Comparison of ENCODE assay signal across 35 cellular contexts in the genomic region with DNA sequence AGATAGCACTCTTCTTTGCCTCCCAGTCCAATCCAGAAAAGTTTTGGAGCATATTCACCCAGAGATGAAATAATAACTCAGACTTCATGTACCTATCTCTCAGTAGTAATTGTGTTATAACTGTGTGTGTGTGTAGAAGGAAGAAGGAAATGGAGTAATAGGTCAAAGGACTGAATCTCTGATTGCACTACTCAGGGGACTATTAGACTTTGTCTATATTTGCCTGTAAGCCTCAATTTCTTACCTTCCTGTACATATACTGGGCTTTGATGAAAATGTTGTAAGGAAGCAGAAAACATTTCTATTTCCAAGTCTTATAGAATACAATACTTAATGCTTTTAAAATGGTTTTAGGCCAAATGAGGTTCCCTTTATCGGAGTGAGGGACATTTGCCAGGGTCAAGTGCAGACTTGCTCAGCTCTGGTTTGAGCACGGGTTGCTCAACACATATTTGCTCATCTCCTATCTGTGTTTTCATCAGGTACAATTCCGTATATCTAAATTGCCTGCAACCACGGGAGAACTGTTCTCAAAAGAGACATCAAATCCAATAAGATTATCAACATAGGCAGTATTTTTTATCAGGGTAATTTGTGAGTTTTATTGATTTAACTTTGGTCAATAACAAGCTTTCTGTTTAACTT. TPM values are rescaled to one million over a fixed set of nuclear protein-coding genes. Genes with fewer than 3 reads are reported as not detected.
A peak's percentile ranks its signal among the peaks of the same experiment; 100 is the strongest.
DNase-seq lines count a peak whose midpoint lies in the region; ATAC-seq, FAIRE-seq and TF ChIP-seq lines count a peak whose summit lies in the region.
"Had no signal": no experiment of that assay in that cellular context is flagged by ENCODE, and none has a peak within 500 bp of the region (broad histone marks: within the 10 kb centered on the region; RNA-seq: fewer than 3 reads in every experiment).

No MANE protein-coding gene starts in this region.

- no peaks in the 10 kb centered on the region for H3K27me3 Mint-ChIP-seq in MCF 10A (ENCODE audit: insufficient read depth, unreplicated experiment)
- H3K27me3 Mint-ChIP-seq: activated naive CD8-positive, alpha-beta T cell treated with anti-CD3 and anti-CD28 coated beads, Interleukin-2, amount 10 ng/mL, durations not matched to agents 7 days and 5 days had no signal

- no peak overlapping the region for H3K4me3 ChIP-seq in breast epithelium
- H3K4me3 ChIP-seq in bronchial epithelial cell (ENCODE audit: low read depth, low read length): no peak overlapping the region
- no peak overlapping the region for H3K4me3 ChIP-seq in liver (ENCODE audit: low read depth in 1 of 3, low read length in 3 of 3)
- H3K4me3 ChIP-seq: esophagus muscularis mucosa, heart right ventricle, Peyer's patch, upper lobe of left lung had no signal

- peak in 1 of 2 donors; percentile 16 for TF ChIP-seq RAD21 in liver (IDR thresholded peaks at IDR 0.05)

- intact Hi-C loops in MCF 10A (cut with micrococcal nuclease) (no loop called here), breast epithelium (cut with DNase I; ENCODE audit: low total_unique reads) (no loop called here), posterior cingulate gyrus (cut with DNase I) (no loop called here)

- H3K4me1 ChIP-seq in breast epithelium (no peaks in the 10 kb centered on the region), liver (ENCODE audit: control insufficient read depth in 4 of 4, insufficient read depth in 4 of 4, low read length in 3 of 4) (peaks cover 1 to 14% (median 7%) of the 10 kb centered on the region in 4 donors)
- H3K4me1 ChIP-seq: esophagus muscularis mucosa, heart right ventricle, upper lobe of left lung had no signal

- H3K9me3 ChIP-seq in breast epithelium (no peaks in the 10 kb centered on the region), liver (ENCODE audit: control insufficient read depth in 4 of 4, low read length in 3 of 4) (no peaks in the 10 kb centered on the region)
- H3K9me3 ChIP-seq: esophagus muscularis mucosa, heart right ventricle, Peyer's patch, upper lobe of left lung had no signal

- H3K27ac Mint-ChIP-seq in MCF 10A (ENCODE audit: low read depth, unreplicated experiment): peak overlapping the region; percentile 82
- H3K27ac Mint-ChIP-seq: activated CD4-positive, alpha-beta T cell treated with anti-CD3 and anti-CD28 coated beads, Interleukin-2, amount 10 ng/mL, durations not matched to agents 7 days and 5 days; activated naive CD8-positive, alpha-beta T cell treated with anti-CD3 and anti-CD28 coated beads, Interleukin-2, amount 10 ng/mL, durations not matched to agents 7 days and 5 days; effector memory CD8-positive, alpha-beta T cell; natural killer cell treated with Interleukin-12 subunit alpha and Interleukin-12 subunit beta and Interleukin-15 and Interleukin-18, amount 100 ng/mL, for 72 hours; stimulated activated memory B cell treated with anti-CD40 and anti-IgM and Interleukin-4, amounts not matched to agents 10 μg/mL and 1 μg/mL and 100 μg/mL, for 72 hours had no signal

- CTCF ChIA-PET in MCF 10A (lab: Yijun Ruan, JAX): interaction anchor here (0.8 to 1.2 kb wide), 3 partner anchors 27 to 225 kb away, joined by 3 to 8 read pairs (median 7); no protein-coding TSS in a partner anchor

- H3K9ac ChIP-seq in liver (ENCODE audit: low read depth in 1 of 2, low read length in 2 of 2): no peak overlapping the region

- no peak for TF ChIP-seq POLR2A in breast epithelium (IDR thresholded peaks at IDR 0.05)

- POLR2A ChIA-PET in MCF 10A (lab: Yijun Ruan, JAX): interaction anchor here (0.6 to 1.2 kb wide), 7 partner anchors 13 to 662 kb away, joined by 3 to 4 read pairs (median 3); a partner anchor contains a TSS

- no peaks in the 10 kb centered on the region for H3K9me3 Mint-ChIP-seq in MCF 10A (ENCODE audit: unreplicated experiment)
- H3K9me3 Mint-ChIP-seq: activated CD4-positive, alpha-beta T cell treated with anti-CD3 and anti-CD28 coated beads, Interleukin-2, amount 10 ng/mL, durations not matched to agents 7 days and 5 days; activated naive CD8-positive, alpha-beta T cell treated with anti-CD3 and anti-CD28 coated beads, Interleukin-2, amount 10 ng/mL, durations not matched to agents 7 days and 5 days; effector memory CD8-positive, alpha-beta T cell; natural killer cell treated with Interleukin-12 subunit alpha and Interleukin-12 subunit beta and Interleukin-15 and Interleukin-18, amount 100 ng/mL, for 72 hours; stimulated activated memory B cell treated with anti-CD40 and anti-IgM and Interleukin-4, amounts not matched to agents 10 μg/mL and 1 μg/mL and 100 μg/mL, for 72 hours had no signal

- WGBS in liver: 19% methylated on average over 4 of the region's 4 CpGs

- no peak for TF ChIP-seq CTCF in MCF 10A (IDR thresholded peaks at IDR 0.05; ENCODE audit: unreplicated experiment)
- no peak for TF ChIP-seq CTCF in breast epithelium (IDR thresholded peaks at IDR 0.05)
- no peak for TF ChIP-seq CTCF in bronchial epithelial cell (IDR thresholded peaks at IDR 0.05; ENCODE audit: insufficient read depth, low read length, severe bottlenecking)
- no peak for TF ChIP-seq CTCF in liver (IDR thresholded peaks at IDR 0.05; ENCODE audit: low read depth, low read length, missing input control)

- no peaks in the 10 kb centered on the region for H3K36me3 ChIP-seq in breast epithelium
- no peaks in the 10 kb centered on the region for H3K36me3 ChIP-seq in bronchial epithelial cell (ENCODE audit: control insufficient read depth, insufficient read depth, low read length)
- H3K36me3 ChIP-seq in liver (ENCODE audit: control insufficient read depth in 4 of 4, insufficient read depth in 3 of 4, low read depth in 1 of 4, low read length in 3 of 4): no peaks in the 10 kb centered on the region
- H3K36me3 ChIP-seq: esophagus muscularis mucosa, heart right ventricle, upper lobe of left lung had no signal

- H3K27ac ChIP-seq in breast epithelium: no peak overlapping the region
- H3K27ac ChIP-seq in liver (ENCODE audit: low read depth in 1 of 2, low read length in 2 of 2): no peak overlapping the region
- H3K27ac ChIP-seq: esophagus muscularis mucosa, heart right ventricle, upper lobe of left lung had no signal

- no peaks in the 10 kb centered on the region for H3K27me3 ChIP-seq in breast epithelium
- H3K27me3 ChIP-seq in bronchial epithelial cell (ENCODE audit: control insufficient read depth, insufficient read depth, low read length): no peaks in the 10 kb centered on the region
- H3K27me3 ChIP-seq in liver (ENCODE audit: control insufficient read depth in 4 of 4, insufficient read depth in 4 of 4, low read length in 3 of 4): no peaks in the 10 kb centered on the region
- H3K27me3 ChIP-seq: esophagus muscularis mucosa, Peyer's patch, upper lobe of left lung had no signal

- no peaks in the 10 kb centered on the region for H3K36me3 Mint-ChIP-seq in MCF 10A (ENCODE audit: insufficient read depth, unreplicated experiment)
- H3K36me3 Mint-ChIP-seq: activated naive CD8-positive, alpha-beta T cell treated with anti-CD3 and anti-CD28 coated beads, Interleukin-2, amount 10 ng/mL, durations not matched to agents 7 days and 5 days; natural killer cell treated with Interleukin-12 subunit alpha and Interleukin-12 subunit beta and Interleukin-15 and Interleukin-18, amount 100 ng/mL, for 72 hours; stimulated activated memory B cell treated with anti-CD40 and anti-IgM and Interleukin-4, amounts not matched to agents 10 μg/mL and 1 μg/mL and 100 μg/mL, for 72 hours had no signal

- FAIRE-seq in bronchial epithelial cell (lab: Jason Lieb, UNC): no peak
- FAIRE-seq: A204.1, astrocyte had no signal

- peaks cover 24% of the 10 kb centered on the region for H3K4me1 Mint-ChIP-seq in MCF 10A (ENCODE audit: insufficient read depth, unreplicated experiment)
- H3K4me1 Mint-ChIP-seq: activated CD4-positive, alpha-beta T cell treated with anti-CD3 and anti-CD28 coated beads, Interleukin-2, amount 10 ng/mL, durations not matched to agents 7 days and 5 days; activated naive CD8-positive, alpha-beta T cell treated with anti-CD3 and anti-CD28 coated beads, Interleukin-2, amount 10 ng/mL, durations not matched to agents 7 days and 5 days; stimulated activated memory B cell treated with anti-CD40 and anti-IgM and Interleukin-4, amounts not matched to agents 10 μg/mL and 1 μg/mL and 100 μg/mL, for 72 hours had no signal

- peak; percentile 75 for DNase-seq in MCF 10A (ENCODE audit: unreplicated experiment)
- DNase-seq in breast epithelium (ENCODE audit: low spot score in 2 of 2): no peak
- peak; percentile 86 for DNase-seq in bronchial epithelial cell (ENCODE audit: low read depth)
- no peak for DNase-seq in OCI-M2 (lab: John Stamatoyannopoulos, UW; ENCODE audit: unreplicated experiment)
- DNase-seq in NCI-H1436 treated with DMSO at 0.1 percent for 48 hours (lab: John Stamatoyannopoulos, UW): no peak
- no peak for DNase-seq in posterior cingulate gyrus
- DNase-seq: activated CD4-positive, alpha-beta T cell treated with anti-CD3 and anti-CD28 coated beads, Interleukin-2, amount 10 ng/mL, durations not matched to agents 7 days and 5 days; activated effector memory CD4-positive, alpha-beta T cell treated with anti-CD3 and anti-CD28 coated beads, Interleukin-2, amount 50 U/mL, for 16 hours; activated naive CD8-positive, alpha-beta T cell treated with anti-CD3 and anti-CD28 coated beads, Interleukin-2, amount 10 ng/mL, durations not matched to agents 7 days and 5 days; activated T-cell treated with anti-CD3 and anti-CD28 coated beads, Interleukin-2, amount 50 U/mL, for 1 hour; caudate nucleus; DND-41; effector memory CD8-positive, alpha-beta T cell; foreskin melanocyte; GF-D8; heart right ventricle; Kasumi-1; kidney glomerular epithelial cell; NCI-H1092 treated with DMSO at 0.1 percent for 48 hours; NCI-H1930; NCI-H524; Peyer's patch; SIG-M5; T1000; upper lobe of left lung had no signal

- no peak overlapping the region for H3K4me3 Mint-ChIP-seq in MCF 10A (ENCODE audit: unreplicated experiment)
- H3K4me3 Mint-ChIP-seq: activated CD4-positive, alpha-beta T cell treated with anti-CD3 and anti-CD28 coated beads, Interleukin-2, amount 10 ng/mL, durations not matched to agents 7 days and 5 days; activated naive CD8-positive, alpha-beta T cell treated with anti-CD3 and anti-CD28 coated beads, Interleukin-2, amount 10 ng/mL, durations not matched to agents 7 days and 5 days; effector memory CD8-positive, alpha-beta T cell; natural killer cell treated with Interleukin-12 subunit alpha and Interleukin-12 subunit beta and Interleukin-15 and Interleukin-18, amount 100 ng/mL, for 72 hours; stimulated activated memory B cell treated with anti-CD40 and anti-IgM and Interleukin-4, amounts not matched to agents 10 μg/mL and 1 μg/mL and 100 μg/mL, for 72 hours had no signal

- ATAC-seq in HG02885 (IDR thresholded peaks at IDR 0.05; ENCODE audit: poor library complexity, unreplicated experiment): no peak
- ATAC-seq: effector memory CD8-positive, alpha-beta T cell; heart right ventricle; natural killer cell treated with Interleukin-12 subunit alpha and Interleukin-12 subunit beta and Interleukin-15 and Interleukin-18, amount 100 ng/mL, for 72 hours; stimulated activated memory B cell treated with anti-CD40 and anti-IgM and Interleukin-4, amounts not matched to agents 10 μg/mL and 1 μg/mL and 100 μg/mL, for 72 hours had no signal

- no TSS peak for BruUV-seq in MCF 10A (replicated peaks; lab: Mats Ljungman, UMichigan)

TF ChIP-seq in liver, 16 proteins besides CTCF, POLR2A, EP300 and RAD21 (continues in another document):
- TF ChIP-seq FOXA2 (IDR thresholded peaks at IDR 0.05): no peak

RNA-seq across cellular contexts. Expression of a gene that starts 28.3 kb away (rescaled TPM):
- total RNA-seq in MCF 10A (2022) (not detected in 2 replicates), breast epithelium (1 to 10 TPM in 1 of 3 donors, under 1 TPM in 1, not detected in 1; 0.29 to 1.3 TPM), bronchial epithelial cell (not detected in 2 replicates), liver (1 to 10 TPM in 1 of 2 donors, not detected in 1; 1.8 TPM)
- polyA plus RNA-seq in liver: under 1 TPM; 0.01 to 0.08 TPM
- total RNA-seq: activated CD4-positive, alpha-beta T cell treated with anti-CD3 and anti-CD28 coated beads, Interleukin-2, amount 10 ng/mL, durations not matched to agents 7 days and 5 days; activated naive CD8-positive, alpha-beta T cell treated with anti-CD3 and anti-CD28 coated beads, Interleukin-2, amount 10 ng/mL, durations not matched to agents 7 days and 5 days; astrocyte; heart right ventricle; lung microvascular endothelial cell; mucosa of gallbladder; natural killer cell treated with Interleukin-12 subunit alpha and Interleukin-12 subunit beta and Interleukin-15 and Interleukin-18, amount 100 ng/mL, for 72 hours; omental fat pad had no signal
- polyA plus RNA-seq: heart right ventricle had no signal

Comparison
In these comparisons a context has a peak if more than half of its experiments do, and no peak if none do; other contexts are left out.
1. DNase-seq: peak in MCF 10A (single experiment) and bronchial epithelial cell (single experiment); none in breast epithelium (0 of 2), OCI-M2 (single experiment), NCI-H1436 treated with DMSO at 0.1 percent for 48 hours (single experiment) and posterior cingulate gyrus (0 of 10).